In the genomic region with DNA sequence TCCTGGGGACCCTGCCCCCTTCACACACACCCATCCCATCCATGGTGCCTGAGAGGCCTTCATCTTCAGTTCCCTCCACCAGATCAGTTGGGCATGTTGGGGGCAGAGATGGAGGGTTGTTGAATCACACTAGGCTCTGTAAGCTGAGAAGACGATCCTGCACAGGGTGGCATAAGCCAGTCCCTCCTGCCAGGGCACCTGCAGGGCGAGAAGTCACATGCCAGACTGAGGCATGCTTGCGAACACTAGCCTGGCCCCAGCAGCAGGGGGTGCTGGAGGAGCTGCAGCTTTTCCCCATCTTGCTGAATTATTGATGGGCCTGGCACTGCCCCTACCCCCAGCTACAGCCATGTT, we compare ENCODE assay signal across 1 cellular context.
A peak's percentile ranks its signal among the peaks of the same experiment; 100 is the strongest.
TF ChIP-seq lines count a peak whose summit lies in the region.

No MANE protein-coding gene starts in this region.

TF ChIP-seq in GM12878, 131 proteins besides CTCF, POLR2A, EP300 and RAD21:
- TF ChIP-seq ETV6 (conservative IDR thresholded peaks at IDR 0.05 in 1 of 2, IDR thresholded peaks at IDR 0.05 in 1 of 2; ENCODE audit: borderline replicate concordance in 1 of 2, low read depth in 1 of 2) (peak in 1 of 2 experiments; percentile 91; a peak in 2 of 4 replicates), TCF7 (IDR thresholded peaks at IDR 0.05; ENCODE audit: borderline replicate concordance) (no peak)
TF ChIP-seq in GM12878: peak in this region for 1.
